In genomic region chr1:26328597-26328996, GRCh38 we compare ENCODE assay signal across 2 cellular contexts.
TF ChIP-seq lines count a peak whose summit lies in the region.

No MANE protein-coding gene starts in this region.

TF ChIP-seq in IMR-90, 13 proteins besides CTCF, POLR2A, EP300 and RAD21 (continued from another document):
- no peak for TF ChIP-seq RCOR1 (IDR thresholded peaks at IDR 0.05; ENCODE audit: insufficient replicate concordance, low read length)
- TF ChIP-seq NFE2L2 (IDR thresholded peaks at IDR 0.05; ENCODE audit: low read depth, low read length) = no peak
- TF ChIP-seq BHLHE40 (IDR thresholded peaks at IDR 0.05; ENCODE audit: low read depth, low read length) = no peak
- TF ChIP-seq MAFK (IDR thresholded peaks at IDR 0.05; ENCODE audit: low read depth, low read length) = no peak
- no peak for TF ChIP-seq CEBPB (IDR thresholded peaks at IDR 0.05; ENCODE audit: low read depth, low read length)
- no peak for TF ChIP-seq CHD1 (IDR thresholded peaks at IDR 0.05; ENCODE audit: low read depth, low read length)
- no peak for TF ChIP-seq MAZ (IDR thresholded peaks at IDR 0.05; ENCODE audit: borderline replicate concordance, low read depth, low read length)
- TF ChIP-seq ELK1 (IDR thresholded peaks at IDR 0.05; ENCODE audit: borderline replicate concordance, low read depth, low read length) = no peak
- TF ChIP-seq FOS (IDR thresholded peaks at IDR 0.05; ENCODE audit: low read depth, low read length) = no peak
- no peak for TF ChIP-seq RFX5 (IDR thresholded peaks at IDR 0.05; ENCODE audit: low read depth, low read length)
TF ChIP-seq in IMR-90: peak in this region for 0.

TF ChIP-seq in WTC11, 78 proteins besides CTCF, POLR2A, EP300 and RAD21 (continued from another document):
- TF ChIP-seq ARID4B (CRISPR knock-in tag; IDR thresholded peaks at IDR 0.05; ENCODE audit: borderline replicate concordance) (no peak), TEAD1 (CRISPR knock-in tag; IDR thresholded peaks at IDR 0.05) (no peak), RORB (CRISPR knock-in tag; IDR thresholded peaks at IDR 0.05) (no peak), KAT7 (CRISPR knock-in tag; IDR thresholded peaks at IDR 0.05; ENCODE audit: borderline replicate concordance) (no peak), CBFB (CRISPR knock-in tag; IDR thresholded peaks at IDR 0.05; ENCODE audit: low read depth) (no peak), STAT6 (CRISPR knock-in tag; conservative IDR thresholded peaks at IDR 0.05; ENCODE audit: low read depth) (no peak), NFE2L1 (CRISPR knock-in tag; IDR thresholded peaks at IDR 0.05) (no peak), EMX1 (CRISPR knock-in tag; IDR thresholded peaks at IDR 0.05) (no peak), TP53 (CRISPR knock-in tag; IDR thresholded peaks at IDR 0.05) (no peak), IRF2 (CRISPR knock-in tag; IDR thresholded peaks at IDR 0.05; ENCODE audit: borderline replicate concordance, low read depth) (no peak)
